8 cellular contexts compared by ENCODE assay signal in the genomic region with DNA sequence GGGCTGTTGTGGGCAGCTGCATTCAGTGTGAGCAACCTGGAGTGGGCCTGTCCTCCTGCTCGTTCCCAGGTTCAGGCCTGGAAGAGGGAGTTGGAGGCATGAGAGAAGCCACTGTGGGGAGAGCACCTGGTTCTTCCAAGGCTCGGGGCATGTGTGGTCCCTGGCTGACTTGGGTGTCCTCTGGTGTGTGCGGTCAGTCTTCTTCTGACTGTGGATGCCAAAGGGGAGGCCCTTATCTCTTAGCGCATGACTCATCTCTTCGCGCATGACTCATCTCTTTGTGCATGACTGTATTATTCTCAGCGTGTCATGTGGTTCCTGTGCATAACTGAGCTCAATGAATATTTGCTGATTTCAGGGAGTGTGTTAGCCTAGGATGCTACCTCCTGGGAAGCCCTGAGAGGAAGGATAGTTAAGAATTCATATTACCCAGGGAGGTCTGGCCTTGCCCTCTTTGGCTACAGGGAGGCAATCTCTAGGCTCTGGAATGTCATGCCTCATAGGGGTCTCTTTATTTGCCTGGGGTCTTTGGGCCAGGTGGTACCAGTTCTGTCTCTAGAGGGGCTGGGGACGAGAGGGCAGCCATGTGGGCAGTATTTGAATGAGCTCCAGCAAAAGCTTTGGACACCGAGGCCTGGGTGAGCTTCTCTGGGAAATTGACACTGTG.
A peak's percentile ranks its signal among the peaks of the same experiment; 100 is the strongest.
DNase-seq lines count a peak whose midpoint lies in the region; ATAC-seq, FAIRE-seq and TF ChIP-seq lines count a peak whose summit lies in the region.

No MANE protein-coding gene starts in this region.

- 31% methylated on average over 6 of the region's 9 CpGs; no CpG with 5 or more reads in 1 of the 2 experiments for WGBS in IMR-90 (ENCODE audit: extremely low coverage in 2 of 2, insufficient read length in 1 of 2), 2 experiments

- no peaks in the 10 kb centered on the region for H3K79me1 ChIP-seq in IMR-90 (ENCODE audit: low read depth in 1 of 2, low read length in 2 of 2)

- H3K18ac ChIP-seq in IMR-90 (ENCODE audit: low read depth, low read length) = peak overlapping the region; percentile 6; the same call in 1 of the 2 replicates

- no peak overlapping the region; the same call in 1 of the 2 replicates for H3K56ac ChIP-seq in IMR-90 (ENCODE audit: extremely low read depth, insufficient read depth, low read length)

- TF ChIP-seq POLR2A in IMR-90 (IDR thresholded peaks at IDR 0.05; ENCODE audit: low read depth, low read length) = no peak

- intact Hi-C loops in IMR-90 (cut with micrococcal nuclease) = loop anchor here (2.0 kb wide), 1 partner anchor 14 kb away; no protein-coding TSS in a partner anchor

- POLR2A ChIA-PET in IMR-90 (lab: Charles Lee; ENCODE audit: unreplicated experiment) (interaction anchor here (0.6 kb wide), 1 partner anchor 83 kb away, joined by 3 read pairs; no protein-coding TSS in a partner anchor), HEK293T (lab: Yijun Ruan, JAX) (interaction anchor here (0.8 to 2.3 kb wide), 6 partner anchors 9 to 120 kb away, joined by 3 to 10 read pairs (median 4); no protein-coding TSS in a partner anchor)

- peak overlapping the region; percentile 17; the same call in 1 of the 2 replicates for H4K91ac ChIP-seq in IMR-90 (ENCODE audit: insufficient read depth, low read depth, low read length)

- H3K9me3 ChIP-seq in IMR-90 (ENCODE audit: control insufficient read depth, insufficient read depth, low read length) (peaks cover 2% of the 10 kb centered on the region; the same call in 1 of the 2 replicates), keratinocyte (ENCODE audit: control insufficient read depth, low read depth, low read length) (no peaks in the 10 kb centered on the region)

- no peak for TF ChIP-seq RAD21 in IMR-90 (IDR thresholded peaks at IDR 0.05; ENCODE audit: low read length)

- H3K9ac ChIP-seq in IMR-90 (ENCODE audit: low read depth, low read length) = no peak overlapping the region
- H3K9ac ChIP-seq in keratinocyte (ENCODE audit: control insufficient read depth, extremely low read depth, insufficient read depth, low read length) = peak overlapping the region; percentile 5

- TF ChIP-seq CTCF in IMR-90 (conservative IDR thresholded peaks at IDR 0.05; ENCODE audit: low read depth, low read length) (no peak), keratinocyte (optimal IDR thresholded peaks at IDR 0.05 in 1 of 3, IDR thresholded peaks at IDR 0.05 in 1 of 3, conservative IDR thresholded peaks at IDR 0.05 in 1 of 3; ENCODE audit: extremely low read depth in 1 of 3, insufficient read depth in 2 of 3, low read length in 3 of 3) (peak in 1 of 3 experiments; percentile 7)

- H3K4me1 ChIP-seq in IMR-90 (ENCODE audit: control insufficient read depth, insufficient read depth, low read length) (peaks cover 17% of the 10 kb centered on the region; the same call in 1 of the 2 replicates), keratinocyte (ENCODE audit: control insufficient read depth, extremely low read depth, insufficient read depth, low read length) (peaks cover 35% of the 10 kb centered on the region)

- 0 out of 2 replicates have a peak, but pooled peaks cover 2% of the 10 kb centered on the region for H3K27me3 ChIP-seq in IMR-90 (ENCODE audit: control insufficient read depth, insufficient read depth, low read length)
- no peaks in the 10 kb centered on the region for H3K27me3 ChIP-seq in keratinocyte (ENCODE audit: control insufficient read depth, extremely low read depth, insufficient read depth, low read length)

- H3K4ac ChIP-seq in IMR-90 (ENCODE audit: low read depth, low read length) = peak overlapping the region; percentile 40

- H2BK15ac ChIP-seq in IMR-90 (ENCODE audit: low read depth, low read length) = no peak overlapping the region

- H3K23ac ChIP-seq in IMR-90 (ENCODE audit: low read depth, low read length) = no peak overlapping the region

- CTCF ChIA-PET in IMR-90 (lab: Yijun Ruan, JAX) (interaction anchor here (1.6 kb wide), 1 partner anchor 47 kb away, joined by 4 read pairs; no protein-coding TSS in a partner anchor), HEK293T (lab: Yijun Ruan, JAX) (interaction anchor here (0.7 to 1.3 kb wide), 3 partner anchors 14 to 86 kb away, joined by 3 read pairs; no protein-coding TSS in a partner anchor)

- peak; percentile 66 for ATAC-seq in GM19372 (IDR thresholded peaks at IDR 0.05; ENCODE audit: low read depth, unreplicated experiment)
- peak; percentile 89 for ATAC-seq in IMR-90 (ENCODE audit: low read depth)

- H4K20me1 ChIP-seq in IMR-90 (ENCODE audit: insufficient read depth, low read length) (no peaks in the 10 kb centered on the region), keratinocyte (ENCODE audit: control insufficient read depth, extremely low read depth, insufficient read depth, low read length) (no peaks in the 10 kb centered on the region)

- dilution Hi-C loops in IMR-90 (cut with HindIII; ENCODE audit: low sequenced_read_pairs, unreplicated experiment) = no loop called here
- dilution Hi-C loops in keratinocyte (cut with MboI; ENCODE audit: extremely low pct_ligation_motif_present, low sequenced_read_pairs) = no loop called here

- in situ Hi-C loops in IMR-90 (cut with MboI; ENCODE audit: low sequenced_read_pairs) = no loop called here

- peak overlapping the region; percentile 2; the same call in 1 of the 2 replicates for H4K5ac ChIP-seq in IMR-90 (ENCODE audit: low read depth, low read length)

- H3K4me3 ChIP-seq in IMR-90 (ENCODE audit: insufficient read depth, low read depth, low read length) (no peak overlapping the region), keratinocyte (ENCODE audit: control insufficient read depth in 2 of 3, extremely low read depth in 1 of 3, insufficient read depth in 2 of 3, low read depth in 1 of 3, low read length in 3 of 3) (no peak overlapping the region)

- H3K4me2 ChIP-seq in IMR-90 (ENCODE audit: low read depth, low read length) = no peak overlapping the region; the same call in 1 of the 2 replicates
- peak overlapping the region; percentile 17 for H3K4me2 ChIP-seq in keratinocyte (ENCODE audit: control insufficient read depth, extremely low read depth, insufficient read depth, low read depth, low read length)

- H2AFZ ChIP-seq in IMR-90 (replicated peaks; ENCODE audit: low read length, poor library complexity) = peak overlapping the region; percentile 47
- no peak overlapping the region for H2AFZ ChIP-seq in keratinocyte (ENCODE audit: control insufficient read depth, low read length)

- peak overlapping the region in 1 of 2 experiments; percentile 43; a peak in 1 of 4 replicates for H4K8ac ChIP-seq in IMR-90 (ENCODE audit: low read depth in 2 of 2, low read length in 2 of 2)

- H3K27ac ChIP-seq in IMR-90 (ENCODE audit: insufficient read depth, low read length) (peak overlapping the region; percentile 27; the same call in 1 of the 2 replicates), keratinocyte (ENCODE audit: control insufficient read depth, insufficient read depth, low read length) (peak overlapping the region; percentile 60)

- peak overlapping the region; percentile 71 for H2BK20ac ChIP-seq in IMR-90 (ENCODE audit: low read depth, low read length)

- peak overlapping the region; percentile 1 for H2AK9ac ChIP-seq in IMR-90 (replicated peaks; ENCODE audit: low read depth, low read length, poor library complexity)

- peak; percentile 98 for FAIRE-seq in keratinocyte (lab: Jason Lieb, UNC)

- H3K9me1 ChIP-seq in IMR-90 (ENCODE audit: insufficient read depth, low read length) = peaks cover 14% of the 10 kb centered on the region; the same call in 1 of the 2 replicates
- no peaks in the 10 kb centered on the region for H3K9me1 ChIP-seq in keratinocyte (ENCODE audit: control insufficient read depth, extremely low read depth, insufficient read depth, low read length)

- no peak overlapping the region for H2BK5ac ChIP-seq in IMR-90 (ENCODE audit: low read depth, low read length, poor library complexity, severe bottlenecking)

- peak overlapping the region; percentile 29; the same call in 1 of the 2 replicates for H2AK5ac ChIP-seq in IMR-90 (ENCODE audit: low read depth, low read length)

- H2BK120ac ChIP-seq in IMR-90 (ENCODE audit: low read depth, low read length) = peak overlapping the region; percentile 66

- no TSS peak for BruUV-seq in IMR-90 (replicated peaks; lab: Mats Ljungman, UMichigan)

- DNase-seq in CMK (ENCODE audit: low read depth) (peak; percentile 69), IMR-90 (peak; percentile 99), activated T-cell treated with anti-CD3 and anti-CD28 coated beads for 4 hours (peak; percentile 3), keratinocyte (ENCODE audit: low read depth, low spot score) (peak; percentile 96), stromal cell of bone marrow (ENCODE audit: low read depth) (peak; percentile 63), HEK293T (ENCODE audit: extremely low spot score) (no peak), NCI-H1694 (lab: John Stamatoyannopoulos, UW) (no peak)

- H3K36me3 ChIP-seq in IMR-90 (ENCODE audit: control insufficient read depth, insufficient read depth, low read length) = no peaks in the 10 kb centered on the region
- H3K36me3 ChIP-seq in keratinocyte (ENCODE audit: control insufficient read depth in 2 of 2, extremely low read depth in 1 of 2, insufficient read depth in 2 of 2, low read length in 2 of 2) = no peaks in the 10 kb centered on the region

- peak overlapping the region; percentile 8; the same call in 1 of the 2 replicates for H3K14ac ChIP-seq in IMR-90 (replicated peaks; ENCODE audit: low read depth, low read length)

- H3K79me2 ChIP-seq in keratinocyte (ENCODE audit: control insufficient read depth, insufficient read depth, low read length) = no peaks in the 10 kb centered on the region

TF ChIP-seq in IMR-90, 13 proteins besides CTCF, POLR2A, EP300 and RAD21 (continues in another document):
- TF ChIP-seq MAFK (IDR thresholded peaks at IDR 0.05; ENCODE audit: low read depth, low read length) (peak; percentile 71), MXI1 (IDR thresholded peaks at IDR 0.05; ENCODE audit: borderline replicate concordance, low read depth, low read length) (no peak), RFX5 (IDR thresholded peaks at IDR 0.05; ENCODE audit: low read depth, low read length) (no peak), RCOR1 (IDR thresholded peaks at IDR 0.05; ENCODE audit: insufficient replicate concordance, low read length) (no peak), FOS (IDR thresholded peaks at IDR 0.05; ENCODE audit: low read depth, low read length) (peak; percentile 100), CEBPB (IDR thresholded peaks at IDR 0.05; ENCODE audit: low read depth, low read length) (no peak)

TF ChIP-seq in HEK293T, 16 proteins besides CTCF, POLR2A, EP300 and RAD21 (continues in another document):
- TF ChIP-seq ARNT (IDR thresholded peaks at IDR 0.05) (no peak), BHLHE40 (IDR thresholded peaks at IDR 0.05; ENCODE audit: borderline replicate concordance) (no peak), ZNF384 (IDR thresholded peaks at IDR 0.05) (no peak), SP1 (IDR thresholded peaks at IDR 0.05) (no peak), FOXM1 (IDR thresholded peaks at IDR 0.05; ENCODE audit: borderline replicate concordance) (no peak), FOXK2 (IDR thresholded peaks at IDR 0.05) (no peak), LEF1 (IDR thresholded peaks at IDR 0.05; ENCODE audit: borderline replicate concordance) (no peak), CTBP1 (IDR thresholded peaks at IDR 0.05; ENCODE audit: borderline replicate concordance) (no peak), SUZ12 (IDR thresholded peaks at IDR 0.05) (no peak), ELF4 (IDR thresholded peaks at IDR 0.05) (no peak), FOXA1 (IDR thresholded peaks at IDR 0.05) (no peak)

Comparison
In these comparisons a context has a peak if more than half of its experiments do, and no peak if none do; other contexts are left out.
1. DNase-seq: peak in CMK (single experiment), IMR-90 (single experiment), activated T-cell treated with anti-CD3 and anti-CD28 coated beads for 4 hours (single experiment), keratinocyte (single experiment) and stromal cell of bone marrow (single experiment); none in HEK293T (single experiment) and NCI-H1694 (single experiment).